Comparison of ENCODE assay signal across 10 cellular contexts in genomic region chr1:8017495-8018310, GRCh38. TPM values are rescaled to one million over a fixed set of nuclear protein-coding genes. Genes with fewer than 3 reads are reported as not detected.
A peak's percentile ranks its signal among the peaks of the same experiment; 100 is the strongest.
DNase-seq lines count a peak whose midpoint lies in the region; ATAC-seq and TF ChIP-seq lines count a peak whose summit lies in the region.
"Had no signal": no experiment of that assay in that cellular context is flagged by ENCODE, and none has a peak within 500 bp of the region (broad histone marks: within the 10 kb centered on the region; RNA-seq: fewer than 3 reads in every experiment).

No MANE protein-coding gene starts in this region.

- H3K4me2 ChIP-seq in mesendoderm (ENCODE audit: low read length), result no peak overlapping the region

- peaks cover 80% of the 10 kb centered on the region for H3K4me1 ChIP-seq in A673 (ENCODE audit: insufficient read depth, low read length, poor library complexity, severe bottlenecking)
- peaks cover 9% of the 10 kb centered on the region for H3K4me1 ChIP-seq in mesendoderm (ENCODE audit: control insufficient read depth, low read depth, low read length)

- H3K56ac ChIP-seq in mesendoderm (ENCODE audit: low read length), result no peak overlapping the region

- no CpG with 5 or more reads among the region's 5 CpGs for WGBS in mesendoderm (ENCODE audit: extremely low coverage, insufficient coverage, low lambda C conversion rate)

- no peaks in the 10 kb centered on the region for H3K9me3 ChIP-seq in A673 (ENCODE audit: low read depth, low read length, poor library complexity, severe bottlenecking)

- CTCF ChIA-PET in A673 (lab: Charles Lee), result interaction anchor here (0.5 to 3.7 kb wide), 2 partner anchors 188 to 297 kb away, joined by 9 to 26 read pairs; no protein-coding TSS in a partner anchor

- H2BK120ac ChIP-seq in mesendoderm (ENCODE audit: low read depth, low read length), result no peak overlapping the region

- H3K27ac ChIP-seq in A673 (ENCODE audit: low read depth, low read length, poor library complexity, severe bottlenecking) (peak overlapping the region; percentile 20), caudate nucleus (ENCODE audit: low read depth, low read length) (peak overlapping the region; percentile 80), mesendoderm (ENCODE audit: low read depth, low read length) (no peak overlapping the region)

- DNase-seq in A673 (ENCODE audit: low spot score) (peak; percentile 73), NCI-H1105 (lab: John Stamatoyannopoulos, UW) (peak; percentile 19), caudate nucleus (lab: John Stamatoyannopoulos, UW) (peak in 10 of 61 donors; percentile 7 to 44 (median 20)), mesendoderm (peak; percentile 80), activated gamma-delta T cell treated with Interleukin-2 at 50 U/mL for 16 hours (no peak), NCI-H146 (lab: John Stamatoyannopoulos, UW) (no peak)
- DNase-seq: CD8-positive, alpha-beta T cell; NCI-H1694 had no signal

- H3K23ac ChIP-seq in mesendoderm (ENCODE audit: low read length), result no peak overlapping the region

- no peak overlapping the region for H3K4ac ChIP-seq in mesendoderm (ENCODE audit: low read depth, low read length)

- no peak overlapping the region for H3K9ac ChIP-seq in mesendoderm (ENCODE audit: low read length)

- no peak overlapping the region for H2AK5ac ChIP-seq in mesendoderm (ENCODE audit: low read length)

- peaks cover 49% of the 10 kb centered on the region for H3K79me2 ChIP-seq in mesendoderm (ENCODE audit: control insufficient read depth, insufficient read depth, low read length)

- ATAC-seq in GM21528 (IDR thresholded peaks at IDR 0.05; ENCODE audit: low FRiP score, unreplicated experiment) (no peak), GM21723 (IDR thresholded peaks at IDR 0.05; ENCODE audit: unreplicated experiment) (no peak)
- ATAC-seq: CD8-positive, alpha-beta T cell had no signal

- intact Hi-C loops in A673 (cut with micrococcal nuclease; ENCODE audit: unreplicated experiment), result loop anchor here (10.0 kb wide), 1 partner anchor 327 kb away; no protein-coding TSS in a partner anchor

- H3K27me3 ChIP-seq in A673 (replicated peaks; ENCODE audit: insufficient read depth, low read depth, low read length, poor library complexity), result no peaks in the 10 kb centered on the region
- H3K27me3 ChIP-seq in mesendoderm (ENCODE audit: insufficient read depth, low read length, poor library complexity), result no peaks in the 10 kb centered on the region

- POLR2A ChIA-PET in A673 (lab: Charles Lee; ENCODE audit: low non-redundant PET), result interaction anchor here (0.6 kb wide), 1 partner anchor 38 kb away, joined by 3 read pairs; no protein-coding TSS in a partner anchor

- no peak overlapping the region for H2BK15ac ChIP-seq in mesendoderm (replicated peaks; ENCODE audit: low read depth)

- H3K4me3 ChIP-seq in A673 (ENCODE audit: low read depth, low read length, poor library complexity, severe bottlenecking), result no peak overlapping the region
- H3K4me3 ChIP-seq in mesendoderm (ENCODE audit: low read length), result no peak overlapping the region

- H4K5ac ChIP-seq in mesendoderm (ENCODE audit: low read length), result no peak overlapping the region

- peaks cover 5% of the 10 kb centered on the region for H3K79me1 ChIP-seq in mesendoderm (ENCODE audit: low read length)

- BruUV-seq in A673 (replicated peaks; lab: Mats Ljungman, UMichigan), result no TSS peak

- H4K8ac ChIP-seq in mesendoderm (ENCODE audit: low read depth, low read length), result no peak overlapping the region

- TF ChIP-seq CTCF in A673 (conservative IDR thresholded peaks at IDR 0.05; ENCODE audit: low read depth, low read length), result no peak

- H2BK5ac ChIP-seq in mesendoderm (ENCODE audit: low read length), result no peak overlapping the region

- H3K36me3 ChIP-seq in A673 (ENCODE audit: insufficient read depth, low read length, poor library complexity, severe bottlenecking) (peaks cover 22% of the 10 kb centered on the region), mesendoderm (ENCODE audit: control insufficient read depth, insufficient read depth, low read length) (peaks cover 6% of the 10 kb centered on the region)

- no peak overlapping the region for H3K18ac ChIP-seq in mesendoderm (ENCODE audit: low read length)

RNA-seq across cellular contexts. Expression of gene ERRFI1, which starts 8.4 kb away (rescaled TPM):
- total RNA-seq in A673 (2021), result 36.2 and 44.4 TPM in 2 replicates
- polyA plus RNA-seq in mesendoderm (2013, experiment 1 of 2), result 16.0 TPM
- polyA plus RNA-seq in mesendoderm (2013, experiment 2 of 2), result 17.5 TPM

RNA-seq across cellular contexts. Expression of gene PARK7, which starts 56.2 kb away (rescaled TPM):
- 352 and 358 TPM in 2 replicates for total RNA-seq in A673 (2021)
- polyA plus RNA-seq in mesendoderm (2013, experiment 1 of 2), result 277 TPM
- polyA plus RNA-seq in mesendoderm (2013, experiment 2 of 2), result 273 TPM

Comparison
In these comparisons a context has a peak if more than half of its experiments do, and no peak if none do; other contexts are left out.
1. DNase-seq: peak in A673 (single experiment), NCI-H1105 (single experiment) and mesendoderm (single experiment); none in activated gamma-delta T cell treated with Interleukin-2 at 50 U/mL for 16 hours (single experiment) and NCI-H146 (single experiment).